18 cellular contexts compared by ENCODE assay signal in the genomic region with DNA sequence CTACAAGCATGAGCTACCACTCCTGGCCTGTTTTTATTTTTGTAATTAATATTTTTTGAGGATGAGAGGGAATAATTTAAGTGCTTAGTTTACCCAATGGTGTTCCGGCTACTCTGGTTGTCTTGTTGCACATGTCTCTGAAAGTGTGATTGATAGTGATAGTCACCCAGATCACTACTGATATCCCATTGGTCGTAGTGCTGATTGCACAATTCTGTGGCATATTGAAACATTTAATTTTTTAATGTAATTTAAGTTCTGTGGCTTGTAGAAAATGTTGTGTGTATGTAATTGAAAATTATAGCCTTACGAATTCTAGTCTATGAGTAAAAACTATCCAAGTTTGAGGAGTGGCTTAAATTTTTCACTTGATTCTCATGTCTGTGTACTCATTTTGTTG.
"Had no signal": no experiment of that assay in that cellular context is flagged by ENCODE, and none has a peak within 500 bp of the region (broad histone marks: within the 10 kb centered on the region; RNA-seq: fewer than 3 reads in every experiment).

No MANE protein-coding gene starts in this region.

- H3K9me3 Mint-ChIP-seq: activated T-helper 1 cell treated with anti-CD3 and anti-CD28 coated beads, Interleukin-12 subunit alpha, Interleukin-12 subunit beta, Interleukin-2, Interleukin-4 antibody, amounts not matched to agents 30 ng/mL and 10 ng/mL and 1 ng/mL, durations not matched to agents 14 hours and 24 hours and 36 hours; type B pancreatic cell had no signal

- ATAC-seq: left colon had no signal

- H3K4me3 Mint-ChIP-seq: activated T-helper 1 cell treated with anti-CD3 and anti-CD28 coated beads, Interleukin-12 subunit alpha, Interleukin-12 subunit beta, Interleukin-2, Interleukin-4 antibody, amounts not matched to agents 30 ng/mL and 10 ng/mL and 1 ng/mL, durations not matched to agents 14 hours and 24 hours and 36 hours; type B pancreatic cell had no signal

- H3K27ac Mint-ChIP-seq: activated T-helper 1 cell treated with anti-CD3 and anti-CD28 coated beads, Interleukin-12 subunit alpha, Interleukin-12 subunit beta, Interleukin-2, Interleukin-4 antibody, amounts not matched to agents 30 ng/mL and 10 ng/mL and 1 ng/mL, durations not matched to agents 14 hours and 24 hours and 36 hours; progenitor cell of endocrine pancreas; type B pancreatic cell had no signal

- H3K9me3 ChIP-seq: sigmoid colon had no signal

- DNase-seq: activated CD4-positive, alpha-beta T cell treated with anti-CD3 and anti-CD28 coated beads for 1 hour; activated CD4-positive, alpha-beta T cell treated with anti-CD3 and anti-CD28 coated beads, Interleukin-2, amount 50 U/mL, for 48 hours; activated CD8-positive, alpha-beta memory T cell treated with anti-CD3 and anti-CD28 coated beads, Interleukin-2, amount 50 U/mL, for 4 hours; activated naive CD4-positive, alpha-beta T cell; cortex of kidney; effector memory CD4-positive, alpha-beta T cell; left colon; naive thymus-derived CD4-positive, alpha-beta T cell; sigmoid colon; stimulated activated CD4-positive, alpha-beta T cell treated with anti-CD3 and anti-CD28 coated beads, Interleukin-2, amount 100 ng/mL, for 24 hours; stimulated activated naive CD4-positive, alpha-beta T cell; substantia nigra; SW 1271 had no signal

- H3K27me3 Mint-ChIP-seq: naive thymus-derived CD4-positive, alpha-beta T cell; progenitor cell of endocrine pancreas; type B pancreatic cell had no signal

- H3K27me3 ChIP-seq: cardiac muscle cell, sigmoid colon had no signal

- H3K27ac ChIP-seq: cardiac muscle cell, epithelial cell of prostate had no signal

- H3K4me3 ChIP-seq: cardiac muscle cell, sigmoid colon had no signal
